ENCODE assay signal across 1 cellular context in the genomic region with DNA sequence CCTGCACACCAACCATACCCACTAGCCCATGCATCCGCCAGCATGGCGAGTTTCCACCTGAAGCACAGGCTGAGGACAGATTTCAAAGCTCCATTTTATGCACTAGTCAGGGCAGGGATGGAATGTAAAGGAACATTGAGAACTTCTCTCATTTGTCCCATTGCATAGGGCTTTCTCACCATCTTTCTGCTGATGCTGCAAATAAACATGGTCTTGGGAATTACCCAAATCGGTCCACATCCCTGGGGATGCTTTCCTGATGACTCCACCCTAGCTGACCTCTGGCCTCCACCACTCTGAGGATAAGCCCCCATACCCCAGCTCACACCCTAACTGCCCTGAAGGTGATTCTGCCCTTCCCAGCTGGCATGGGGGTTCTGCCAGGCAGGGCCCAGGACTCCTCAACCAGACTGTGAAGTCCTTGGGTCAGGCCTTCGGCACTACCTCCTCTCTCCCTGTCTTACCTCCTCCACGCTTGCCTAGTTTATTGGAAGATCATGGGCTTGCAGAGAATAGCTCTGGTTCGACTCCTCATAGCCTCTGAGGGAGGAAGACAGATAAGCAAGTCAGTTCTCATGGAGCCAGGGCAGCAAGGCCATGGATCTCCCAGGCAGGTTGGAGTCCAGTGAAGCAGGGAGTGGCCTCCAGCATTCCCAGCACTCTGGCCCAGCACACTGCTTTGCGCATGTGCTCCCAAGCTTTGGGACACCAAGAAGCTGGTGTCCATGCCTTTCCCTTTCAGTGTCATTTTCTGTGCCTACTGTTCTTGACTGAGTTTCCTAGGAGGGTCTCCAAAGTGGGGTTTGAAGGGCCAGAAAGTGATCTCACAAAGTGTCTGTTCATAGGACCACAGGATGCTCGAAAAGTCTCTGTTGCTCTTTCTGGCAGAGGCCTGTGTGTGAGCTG.
TF ChIP-seq lines count a peak whose summit lies in the region.

No MANE protein-coding gene starts in this region.

TF ChIP-seq in HepG2, 621 proteins besides CTCF, POLR2A, EP300 and RAD21:
- TF ChIP-seq ZNF549 (CRISPR knock-in tag; IDR thresholded peaks at IDR 0.05) (no peak), TAF1 (CRISPR knock-in tag; IDR thresholded peaks at IDR 0.05) (no peak), KLF12 (CRISPR knock-in tag; IDR thresholded peaks at IDR 0.05; ENCODE audit: borderline replicate concordance) (no peak), ZNF468 (CRISPR knock-in tag; IDR thresholded peaks at IDR 0.05) (no peak), RELA (CRISPR knock-in tag; IDR thresholded peaks at IDR 0.05) (no peak), MAFK (conservative IDR thresholded peaks at IDR 0.05 in 1 of 2, IDR thresholded peaks at IDR 0.05 in 1 of 2; ENCODE audit: low read length in 2 of 2) (peak; percentile 90 to 92), ZNF382 (CRISPR knock-in tag; IDR thresholded peaks at IDR 0.05; ENCODE audit: borderline replicate concordance) (no peak), MAF1 (CRISPR knock-in tag; IDR thresholded peaks at IDR 0.05; ENCODE audit: borderline replicate concordance) (no peak), MAFF (IDR thresholded peaks at IDR 0.05; ENCODE audit: low read depth, low read length) (peak; percentile 89)
- TF ChIP-seq, protein P1, sequence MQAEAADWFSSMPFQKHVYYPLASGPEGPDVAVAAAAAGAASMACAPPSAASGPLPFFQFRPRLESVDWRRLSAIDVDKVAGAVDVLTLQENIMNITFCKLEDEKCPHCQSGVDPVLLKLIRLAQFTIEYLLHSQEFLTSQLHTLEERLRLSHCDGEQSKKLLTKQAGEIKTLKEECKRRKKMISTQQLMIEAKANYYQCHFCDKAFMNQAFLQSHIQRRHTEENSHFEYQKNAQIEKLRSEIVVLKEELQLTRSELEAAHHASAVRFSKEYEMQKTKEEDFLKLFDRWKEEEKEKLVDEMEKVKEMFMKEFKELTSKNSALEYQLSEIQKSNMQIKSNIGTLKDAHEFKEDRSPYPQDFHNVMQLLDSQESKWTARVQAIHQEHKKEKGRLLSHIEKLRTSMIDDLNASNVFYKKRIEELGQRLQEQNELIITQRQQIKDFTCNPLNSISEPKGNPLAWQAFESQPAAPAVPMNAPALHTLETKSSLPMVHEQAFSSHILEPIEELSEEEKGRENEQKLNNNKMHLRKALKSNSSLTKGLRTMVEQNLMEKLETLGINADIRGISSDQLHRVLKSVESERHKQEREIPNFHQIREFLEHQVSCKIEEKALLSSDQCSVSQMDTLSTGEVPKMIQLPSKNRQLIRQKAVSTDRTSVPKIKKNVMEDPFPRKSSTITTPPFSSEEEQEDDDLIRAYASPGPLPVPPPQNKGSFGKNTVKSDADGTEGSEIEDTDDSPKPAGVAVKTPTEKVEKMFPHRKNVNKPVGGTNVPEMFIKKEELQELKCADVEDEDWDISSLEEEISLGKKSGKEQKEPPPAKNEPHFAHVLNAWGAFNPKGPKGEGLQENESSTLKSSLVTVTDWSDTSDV (CRISPR knock-in tag; IDR thresholded peaks at IDR 0.05): no peak
